1 cellular context compared by ENCODE assay signal in genomic region chr3:40468018-40468417, GRCh38.
TF ChIP-seq lines count a peak whose summit lies in the region.

No MANE protein-coding gene starts in this region.

TF ChIP-seq in liver, 16 proteins besides CTCF, POLR2A, EP300 and RAD21 (continued from another document):
- peak; percentile 45 for TF ChIP-seq SP1 (IDR thresholded peaks at IDR 0.05)
- TF ChIP-seq YY1 (IDR thresholded peaks at IDR 0.05): peak; percentile 46
- TF ChIP-seq EGR1 (IDR thresholded peaks at IDR 0.05; ENCODE audit: low read depth in 2 of 2): no peak
- no peak for TF ChIP-seq ATF3 (IDR thresholded peaks at IDR 0.05)
- TF ChIP-seq GABPA (IDR thresholded peaks at IDR 0.05 in 1 of 2, conservative IDR thresholded peaks at IDR 0.05 in 1 of 2): peak in 1 of 2 donors; percentile 18
- TF ChIP-seq FOXA1 (IDR thresholded peaks at IDR 0.05): peak; percentile 96
- TF ChIP-seq JUND (IDR thresholded peaks at IDR 0.05): no peak
- no peak for TF ChIP-seq NR2F2 (IDR thresholded peaks at IDR 0.05)
